ENCODE assay signal across 8 cellular contexts in the genomic region with DNA sequence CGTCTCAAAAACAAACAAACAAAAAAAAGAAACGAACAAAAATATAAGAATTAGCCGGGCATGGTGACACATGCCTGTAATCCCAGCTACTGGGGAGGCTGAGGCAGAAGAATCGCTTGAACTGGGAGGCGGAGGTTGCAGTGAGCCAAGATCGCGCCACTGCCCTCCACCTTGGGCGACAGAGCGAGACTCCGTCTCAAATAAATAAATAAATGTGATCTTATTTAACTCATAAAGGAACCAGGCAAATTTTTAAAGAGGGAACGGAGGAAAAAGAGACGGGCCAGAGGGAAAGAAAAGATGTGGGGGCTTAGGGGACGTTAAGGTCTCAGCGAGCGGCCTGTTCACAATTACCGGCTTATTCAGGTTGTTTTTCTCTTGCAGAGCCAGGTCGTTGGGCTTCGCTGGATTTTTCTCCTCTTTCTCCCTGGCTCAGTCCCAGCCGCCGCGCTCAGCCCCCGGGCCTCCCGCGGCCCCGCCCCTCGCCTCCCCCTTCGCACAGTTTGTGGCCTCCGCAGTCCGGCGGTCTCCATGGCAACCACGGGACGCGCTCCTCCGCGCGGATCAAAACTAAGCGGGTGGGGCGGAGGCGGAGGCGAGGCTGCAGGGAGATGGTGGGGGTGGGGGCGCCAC. TPM values are rescaled to one million over a fixed set of nuclear protein-coding genes. Genes with fewer than 3 reads are reported as not detected.
DNase-seq lines count a peak whose midpoint lies in the region; ATAC-seq, FAIRE-seq and TF ChIP-seq lines count a peak whose summit lies in the region.

No MANE protein-coding gene starts in this region.

- H2BK15ac ChIP-seq in IMR-90 (ENCODE audit: low read depth, low read length) (0 out of 3 replicates have a peak overlapping the region, but pooled peaks have one; percentile 50), mesendoderm (replicated peaks; ENCODE audit: low read depth) (no peak overlapping the region)

- H3K4me1 ChIP-seq in IMR-90 (ENCODE audit: control insufficient read depth, insufficient read depth, low read length) (peaks cover 8% of the 10 kb centered on the region; the same call in 1 of the 2 replicates), endothelial cell of umbilical vein (ENCODE audit: control insufficient read depth, extremely low read depth, insufficient read depth, low read length) (no peaks in the 10 kb centered on the region), mesendoderm (ENCODE audit: control insufficient read depth, low read depth, low read length) (peaks cover 2% of the 10 kb centered on the region), tibial artery (peaks cover 0 to 42% (median 24%) of the 10 kb centered on the region in 4 donors)

- no peak overlapping the region for H2BK5ac ChIP-seq in IMR-90 (ENCODE audit: low read depth, low read length, poor library complexity, severe bottlenecking)
- no peak overlapping the region for H2BK5ac ChIP-seq in mesendoderm (ENCODE audit: low read length)

- POLR2A ChIA-PET in IMR-90 (lab: Charles Lee; ENCODE audit: unreplicated experiment) = no interaction called here
- POLR2A ChIA-PET in RWPE1 (lab: Yijun Ruan, JAX; ENCODE audit: low non-redundant PET) = no interaction called here
- POLR2A ChIA-PET in endothelial cell of umbilical vein (lab: Charles Lee) = no interaction called here

- FAIRE-seq in endothelial cell of umbilical vein (lab: Jason Lieb, UNC) = peak; percentile 56

- H3K27me3 ChIP-seq in IMR-90 (ENCODE audit: control insufficient read depth, insufficient read depth, low read length) (no peaks in the 10 kb centered on the region; the same call in 1 of the 2 replicates), endothelial cell of umbilical vein (ENCODE audit: control insufficient read depth in 2 of 2, insufficient read depth in 2 of 2, low read length in 2 of 2) (peaks cover 20 to 28% of the 10 kb centered on the region in 2 experiments), mesendoderm (ENCODE audit: insufficient read depth, low read length, poor library complexity) (no peaks in the 10 kb centered on the region), tibial artery (no peaks in the 10 kb centered on the region)

- dilution Hi-C loops in IMR-90 (cut with HindIII; ENCODE audit: low sequenced_read_pairs, unreplicated experiment) (no loop called here), endothelial cell of umbilical vein (cut with MboI; ENCODE audit: extremely low pct_ligation_motif_present, low sequenced_read_pairs) (no loop called here)

- no TSS peak for BruUV-seq in IMR-90 (replicated peaks; lab: Mats Ljungman, UMichigan)
- no TSS peak for BruUV-seq in endothelial cell of umbilical vein (replicated peaks; lab: Mats Ljungman, UMichigan)

- H3K18ac ChIP-seq in IMR-90 (ENCODE audit: low read depth, low read length) (no peak overlapping the region; the same call in 1 of the 2 replicates), mesendoderm (ENCODE audit: low read length) (no peak overlapping the region)

- CTCF ChIA-PET in IMR-90 (lab: Yijun Ruan, JAX) (interaction anchor here (0.6 to 1.5 kb wide), 2 partner anchors 60 to 71 kb away, joined by 3 read pairs; no protein-coding TSS in a partner anchor), RWPE1 (lab: Yijun Ruan, JAX) (no interaction called here), endothelial cell of umbilical vein (lab: Charles Lee) (interaction anchor here (1.2 to 1.9 kb wide), 5 partner anchors 9 to 71 kb away, joined by 3 to 8 read pairs (median 6); no protein-coding TSS in a partner anchor)

- H3K36me3 ChIP-seq in IMR-90 (ENCODE audit: control insufficient read depth, insufficient read depth, low read length) (no peaks in the 10 kb centered on the region), endothelial cell of umbilical vein (ENCODE audit: control insufficient read depth in 2 of 2, extremely low read depth in 1 of 2, insufficient read depth in 2 of 2, low read length in 2 of 2) (no peaks in the 10 kb centered on the region), mesendoderm (ENCODE audit: control insufficient read depth, insufficient read depth, low read length) (no peaks in the 10 kb centered on the region), tibial artery (no peaks in the 10 kb centered on the region)

- no peak overlapping the region for H4K91ac ChIP-seq in IMR-90 (ENCODE audit: insufficient read depth, low read depth, low read length)

- TF ChIP-seq RAD21 in IMR-90 (IDR thresholded peaks at IDR 0.05; ENCODE audit: low read length) = no peak

- H3K9me3 ChIP-seq in IMR-90 (ENCODE audit: control insufficient read depth, insufficient read depth, low read length) (no peaks in the 10 kb centered on the region), endothelial cell of umbilical vein (replicated peaks; ENCODE audit: control insufficient read depth, insufficient read depth, low read length) (no peaks in the 10 kb centered on the region), tibial artery (no peaks in the 10 kb centered on the region)

- WGBS in IMR-90 (ENCODE audit: extremely low coverage in 2 of 2, insufficient read length in 1 of 2), 2 experiments = 2% methylated on average over 10 of the region's 41 CpGs; no CpG with 5 or more reads in 1 of the 2 experiments
- no CpG with 5 or more reads among the region's 41 CpGs for WGBS in mesendoderm (ENCODE audit: extremely low coverage, insufficient coverage, low lambda C conversion rate)

- H3K9me1 ChIP-seq in IMR-90 (ENCODE audit: insufficient read depth, low read length) = no peaks in the 10 kb centered on the region
- H3K9me1 ChIP-seq in endothelial cell of umbilical vein (replicated peaks; ENCODE audit: control insufficient read depth, extremely low read depth, insufficient read depth, low read length) = no peaks in the 10 kb centered on the region

- H3K4me2 ChIP-seq in IMR-90 (ENCODE audit: low read depth, low read length) = peak overlapping the region; percentile 80
- peak overlapping the region; percentile 48 for H3K4me2 ChIP-seq in endothelial cell of umbilical vein (ENCODE audit: insufficient read depth, low read length)
- peak overlapping the region; percentile 62 for H3K4me2 ChIP-seq in mesendoderm (ENCODE audit: low read length)

- DNase-seq in Caki2 (ENCODE audit: low read depth) (peak; percentile 91), IMR-90 (peak; percentile 75), RWPE1 (ENCODE audit: low spot score) (peak; percentile 65), endothelial cell of umbilical vein (ENCODE audit: low read depth, low spot score) (peak; percentile 62), mesendoderm (peak; percentile 96), tibial artery (peak; percentile 80 to 92), mesenteric fat pad (ENCODE audit: low spot score) (no peak)

- no peaks in the 10 kb centered on the region for H3K79me2 ChIP-seq in endothelial cell of umbilical vein (ENCODE audit: control insufficient read depth, insufficient read depth, low read length)
- peaks cover 13% of the 10 kb centered on the region for H3K79me2 ChIP-seq in mesendoderm (ENCODE audit: control insufficient read depth, insufficient read depth, low read length)

- H3K4me3 ChIP-seq in IMR-90 (ENCODE audit: insufficient read depth, low read depth, low read length) (peak overlapping the region; percentile 35), endothelial cell of umbilical vein (replicated peaks in 1 of 3; ENCODE audit: insufficient read depth in 1 of 3, low read depth in 1 of 3, low read length in 3 of 3) (peak overlapping the region in 2 of 3 experiments; percentile 4 to 10), mesendoderm (ENCODE audit: low read length) (no peak overlapping the region), tibial artery (peak overlapping the region; percentile 37 to 48)

- H2AFZ ChIP-seq in IMR-90 (replicated peaks; ENCODE audit: low read length, poor library complexity) = peak overlapping the region; percentile 80
- peak overlapping the region; percentile 9 for H2AFZ ChIP-seq in endothelial cell of umbilical vein (ENCODE audit: low read depth, low read length)

- H3K9ac ChIP-seq in IMR-90 (ENCODE audit: low read depth, low read length) = peak overlapping the region; percentile 25; the same call in 1 of the 2 replicates
- H3K9ac ChIP-seq in endothelial cell of umbilical vein (replicated peaks; ENCODE audit: extremely low read depth, insufficient read depth, low read length) = no peak overlapping the region
- peak overlapping the region; percentile 70 for H3K9ac ChIP-seq in mesendoderm (ENCODE audit: low read length)

- in situ Hi-C loops in Caki2 (cut with HindIII; ENCODE audit: low pct_unique_long_range_greater_than_20kb, low sequenced_read_pairs) = no loop called here
- in situ Hi-C loops in IMR-90 (cut with MboI; ENCODE audit: low sequenced_read_pairs) = no loop called here

- H2BK20ac ChIP-seq in IMR-90 (ENCODE audit: low read depth, low read length) = no peak overlapping the region

- H3K56ac ChIP-seq in IMR-90 (ENCODE audit: extremely low read depth, insufficient read depth, low read length) (no peak overlapping the region), mesendoderm (ENCODE audit: low read length) (peak overlapping the region; percentile 83)

- H3K14ac ChIP-seq in IMR-90 (replicated peaks; ENCODE audit: low read depth, low read length) = peak overlapping the region; percentile 22; the same call in 1 of the 2 replicates

- peak; percentile 78 for ATAC-seq in IMR-90 (ENCODE audit: low read depth)
- no peak for ATAC-seq in HG02884 (IDR thresholded peaks at IDR 0.05; ENCODE audit: unreplicated experiment)

- H2BK120ac ChIP-seq in IMR-90 (ENCODE audit: low read depth, low read length) (peak overlapping the region; percentile 39; the same call in 1 of the 2 replicates), mesendoderm (ENCODE audit: low read depth, low read length) (no peak overlapping the region)

- H3K23ac ChIP-seq in IMR-90 (ENCODE audit: low read depth, low read length) = peak overlapping the region; percentile 95; the same call in 1 of the 2 replicates
- H3K23ac ChIP-seq in mesendoderm (ENCODE audit: low read length) = no peak overlapping the region

- H3K79me1 ChIP-seq in IMR-90 (ENCODE audit: low read depth in 1 of 2, low read length in 2 of 2) (peaks cover 13 to 22% of the 10 kb centered on the region in 2 experiments; a peak in 3 of 4 replicates), mesendoderm (ENCODE audit: low read length) (peaks cover 8% of the 10 kb centered on the region)

- H3K4ac ChIP-seq in IMR-90 (ENCODE audit: low read depth, low read length) = peak overlapping the region; percentile 21; the same call in 1 of the 2 replicates
- H3K4ac ChIP-seq in mesendoderm (ENCODE audit: low read depth, low read length) = no peak overlapping the region

- TF ChIP-seq POLR2A in IMR-90 (IDR thresholded peaks at IDR 0.05; ENCODE audit: low read depth, low read length) (no peak), endothelial cell of umbilical vein (IDR thresholded peaks at IDR 0.05; ENCODE audit: low read depth, low read length) (no peak)

- H4K20me1 ChIP-seq in IMR-90 (ENCODE audit: insufficient read depth, low read length) (peaks cover 3% of the 10 kb centered on the region), endothelial cell of umbilical vein (replicated peaks; ENCODE audit: control insufficient read depth, extremely low read depth, insufficient read depth, low read length) (no peaks in the 10 kb centered on the region)

- H2AK9ac ChIP-seq in IMR-90 (replicated peaks; ENCODE audit: low read depth, low read length, poor library complexity) = no peak overlapping the region

- intact Hi-C loops in IMR-90 (cut with micrococcal nuclease) (no loop called here), endothelial cell of umbilical vein (cut with micrococcal nuclease) (no loop called here), tibial artery (cut with DNase I; ENCODE audit: low total_unique reads) (no loop called here)

- H4K8ac ChIP-seq in IMR-90 (ENCODE audit: low read depth in 2 of 2, low read length in 2 of 2) (peak overlapping the region in 1 of 2 experiments; percentile 44; a peak in 2 of 4 replicates), mesendoderm (ENCODE audit: low read depth, low read length) (peak overlapping the region; percentile 68)

- H3K27ac ChIP-seq in IMR-90 (ENCODE audit: insufficient read depth, low read length) (0 out of 2 replicates have a peak overlapping the region, but pooled peaks have one; percentile 11), RWPE1 (peak overlapping the region; percentile 87), endothelial cell of umbilical vein (ENCODE audit: insufficient read depth, low read depth, low read length) (no peak overlapping the region), mesendoderm (ENCODE audit: low read depth, low read length) (peak overlapping the region; percentile 93), tibial artery (peak overlapping the region; percentile 63 to 71)

- H4K5ac ChIP-seq in IMR-90 (ENCODE audit: low read depth, low read length) = no peak overlapping the region
- H4K5ac ChIP-seq in mesendoderm (ENCODE audit: low read length) = no peak overlapping the region

- TF ChIP-seq CTCF in IMR-90 (conservative IDR thresholded peaks at IDR 0.05; ENCODE audit: low read depth, low read length) = no peak
- TF ChIP-seq CTCF in RWPE1 (conservative IDR thresholded peaks at IDR 0.05; ENCODE audit: low read depth) = no peak
- no peak for TF ChIP-seq CTCF in endothelial cell of umbilical vein (IDR thresholded peaks at IDR 0.05; ENCODE audit: extremely low read depth in 1 of 2, insufficient read depth in 1 of 2, low read depth in 1 of 2, low read length in 2 of 2)
- TF ChIP-seq CTCF in tibial artery (IDR thresholded peaks at IDR 0.05) = no peak

- no peak overlapping the region for H2AK5ac ChIP-seq in IMR-90 (ENCODE audit: low read depth, low read length)
- no peak overlapping the region for H2AK5ac ChIP-seq in mesendoderm (ENCODE audit: low read length)

RNA-seq across cellular contexts. Expression of a gene that starts 2.8 kb away (rescaled TPM):
- 0.12 and 0.51 TPM in 2 replicates for total RNA-seq in Caki2 (2014; rRNA removed; shearing (Covaris generic); ENCODE audit: low replicate concordance)
- total RNA-seq in IMR-90 (2012; rRNA removed) = 10.2 and 10.3 TPM in 2 replicates
- polyA plus RNA-seq in IMR-90 (2012; rRNA removed) = 8.9 and 9.3 TPM in 2 replicates
- polyA plus RNA-seq in IMR-90 (2012; cell fraction: cytosol; rRNA removed) = 5.5 and 8.8 TPM in 2 replicates
- polyA plus RNA-seq in IMR-90 (2012; cell fraction: nucleus; rRNA removed; ENCODE audit: low replicate concordance) = 3.7 and 4.1 TPM in 2 replicates
- 0.35 and 0.75 TPM in 2 replicates for total RNA-seq in endothelial cell of umbilical vein
- polyA plus RNA-seq in endothelial cell of umbilical vein = 0.18 and 0.19 TPM in 2 replicates
- 0.21 and 0.26 TPM in 2 replicates for polyA plus RNA-seq in endothelial cell of umbilical vein (2011; cell fraction: cytosol; rRNA removed)
- 0.06 and 0.13 TPM in 2 replicates for polyA plus RNA-seq in endothelial cell of umbilical vein (2011; cell fraction: nucleus; rRNA removed)
- polyA plus RNA-seq in endothelial cell of umbilical vein (2012) = 0.19 and 0.67 TPM in 2 replicates
- 0.21 and 0.22 TPM in 2 replicates for polyA minus RNA-seq in endothelial cell of umbilical vein
- polyA minus RNA-seq in endothelial cell of umbilical vein (2011; cell fraction: cytosol; rRNA and poly(A)+ RNA removed) = not detected
- polyA minus RNA-seq in endothelial cell of umbilical vein (2011; cell fraction: nucleus; rRNA and poly(A)+ RNA removed) = 0.14 TPM in 1 of 2 replicates, not detected in the other
- 11.5 TPM for polyA plus RNA-seq in mesendoderm (2013, experiment 1 of 2)
- 12.1 TPM for polyA plus RNA-seq in mesendoderm (2013, experiment 2 of 2)
- total RNA-seq in mesenteric fat pad = 2.9 TPM

RNA-seq across cellular contexts. Expression of a gene that starts 12.5 kb away (rescaled TPM):
- 0.07 and 0.93 TPM in 2 replicates for total RNA-seq in Caki2 (2014; rRNA removed; shearing (Covaris generic); ENCODE audit: low replicate concordance)
- total RNA-seq in IMR-90 (2012; rRNA removed) = under 0.01 and 0.18 TPM in 2 replicates
- 0.09 TPM in 1 of 2 replicates, not detected in the other for polyA plus RNA-seq in IMR-90 (2012; rRNA removed)
- polyA plus RNA-seq in IMR-90 (2012; cell fraction: cytosol; rRNA removed) = 0.03 TPM in 1 of 2 replicates, not detected in the other
- 0.03 and 0.13 TPM in 2 replicates for polyA plus RNA-seq in IMR-90 (2012; cell fraction: nucleus; rRNA removed; ENCODE audit: low replicate concordance)
- total RNA-seq in endothelial cell of umbilical vein = 0.07 TPM in 1 of 2 replicates, not detected in the other
- polyA plus RNA-seq in endothelial cell of umbilical vein = not detected in 2 replicates
- polyA plus RNA-seq in endothelial cell of umbilical vein (2011; cell fraction: cytosol; rRNA removed) = not detected in 2 replicates
- not detected in 2 replicates for polyA plus RNA-seq in endothelial cell of umbilical vein (2011; cell fraction: nucleus; rRNA removed)
- not detected in 2 replicates for polyA plus RNA-seq in endothelial cell of umbilical vein (2012)
- not detected in 2 replicates for polyA minus RNA-seq in endothelial cell of umbilical vein
- not detected for polyA minus RNA-seq in endothelial cell of umbilical vein (2011; cell fraction: cytosol; rRNA and poly(A)+ RNA removed)
- polyA minus RNA-seq in endothelial cell of umbilical vein (2011; cell fraction: nucleus; rRNA and poly(A)+ RNA removed) = not detected in 2 replicates
- 0.08 TPM for polyA plus RNA-seq in mesendoderm (2013, experiment 1 of 2)
- 0.10 TPM for polyA plus RNA-seq in mesendoderm (2013, experiment 2 of 2)
- not detected for total RNA-seq in mesenteric fat pad

RNA-seq across cellular contexts. Expression of a gene that starts 55.2 kb away (rescaled TPM):
- total RNA-seq in Caki2 (2014; rRNA removed; shearing (Covaris generic); ENCODE audit: low replicate concordance) = 14.0 and 16.4 TPM in 2 replicates
- total RNA-seq in IMR-90 (2012; rRNA removed) = 0.83 and 0.90 TPM in 2 replicates
- 0.73 and 0.77 TPM in 2 replicates for polyA plus RNA-seq in IMR-90 (2012; rRNA removed)
- polyA plus RNA-seq in IMR-90 (2012; cell fraction: cytosol; rRNA removed) = 1.5 and 2.5 TPM in 2 replicates
- polyA plus RNA-seq in IMR-90 (2012; cell fraction: nucleus; rRNA removed; ENCODE audit: low replicate concordance) = 0.46 and 0.81 TPM in 2 replicates
- total RNA-seq in endothelial cell of umbilical vein = 0.16 and 0.27 TPM in 2 replicates
- polyA plus RNA-seq in endothelial cell of umbilical vein = 0.08 and 0.25 TPM in 2 replicates
- 0.12 and 0.20 TPM in 2 replicates for polyA plus RNA-seq in endothelial cell of umbilical vein (2011; cell fraction: cytosol; rRNA removed)
- polyA plus RNA-seq in endothelial cell of umbilical vein (2011; cell fraction: nucleus; rRNA removed) = 0.06 and 0.07 TPM in 2 replicates
- polyA plus RNA-seq in endothelial cell of umbilical vein (2012) = 6.2 and 10.0 TPM in 2 replicates
- polyA minus RNA-seq in endothelial cell of umbilical vein = 0.07 and 0.13 TPM in 2 replicates
- polyA minus RNA-seq in endothelial cell of umbilical vein (2011; cell fraction: cytosol; rRNA and poly(A)+ RNA removed) = not detected
- polyA minus RNA-seq in endothelial cell of umbilical vein (2011; cell fraction: nucleus; rRNA and poly(A)+ RNA removed) = not detected in 2 replicates
- 12.5 TPM for polyA plus RNA-seq in mesendoderm (2013, experiment 1 of 2)
- 13.0 TPM for polyA plus RNA-seq in mesendoderm (2013, experiment 2 of 2)
- 1.2 TPM for total RNA-seq in mesenteric fat pad
